1 cellular context compared by ENCODE assay signal in the genomic region with DNA sequence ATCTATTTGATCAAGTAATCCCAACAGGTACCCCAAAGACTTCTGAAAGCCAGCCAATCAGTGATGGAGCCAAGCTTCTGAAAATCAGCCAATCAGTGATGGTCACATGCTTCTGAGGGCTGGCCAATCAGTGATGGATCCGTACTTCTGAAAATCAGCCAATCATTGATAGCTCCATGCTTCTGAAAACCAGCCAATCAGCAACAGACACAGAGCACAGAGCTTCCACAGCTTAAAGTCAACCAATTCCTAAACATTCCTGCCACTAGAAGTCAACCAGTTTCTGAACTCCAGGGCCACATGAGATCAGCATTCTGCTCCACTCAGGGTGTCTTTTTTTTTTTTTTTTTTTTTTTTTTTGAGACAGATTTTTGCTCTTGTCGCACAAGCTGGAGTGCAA.
A peak's percentile ranks its signal among the peaks of the same experiment; 100 is the strongest.
TF ChIP-seq lines count a peak whose summit lies in the region.

No MANE protein-coding gene starts in this region.

TF ChIP-seq in K562, 482 proteins besides CTCF, POLR2A, EP300 and RAD21 (continues in another document):
- TF ChIP-seq, protein P1, sequence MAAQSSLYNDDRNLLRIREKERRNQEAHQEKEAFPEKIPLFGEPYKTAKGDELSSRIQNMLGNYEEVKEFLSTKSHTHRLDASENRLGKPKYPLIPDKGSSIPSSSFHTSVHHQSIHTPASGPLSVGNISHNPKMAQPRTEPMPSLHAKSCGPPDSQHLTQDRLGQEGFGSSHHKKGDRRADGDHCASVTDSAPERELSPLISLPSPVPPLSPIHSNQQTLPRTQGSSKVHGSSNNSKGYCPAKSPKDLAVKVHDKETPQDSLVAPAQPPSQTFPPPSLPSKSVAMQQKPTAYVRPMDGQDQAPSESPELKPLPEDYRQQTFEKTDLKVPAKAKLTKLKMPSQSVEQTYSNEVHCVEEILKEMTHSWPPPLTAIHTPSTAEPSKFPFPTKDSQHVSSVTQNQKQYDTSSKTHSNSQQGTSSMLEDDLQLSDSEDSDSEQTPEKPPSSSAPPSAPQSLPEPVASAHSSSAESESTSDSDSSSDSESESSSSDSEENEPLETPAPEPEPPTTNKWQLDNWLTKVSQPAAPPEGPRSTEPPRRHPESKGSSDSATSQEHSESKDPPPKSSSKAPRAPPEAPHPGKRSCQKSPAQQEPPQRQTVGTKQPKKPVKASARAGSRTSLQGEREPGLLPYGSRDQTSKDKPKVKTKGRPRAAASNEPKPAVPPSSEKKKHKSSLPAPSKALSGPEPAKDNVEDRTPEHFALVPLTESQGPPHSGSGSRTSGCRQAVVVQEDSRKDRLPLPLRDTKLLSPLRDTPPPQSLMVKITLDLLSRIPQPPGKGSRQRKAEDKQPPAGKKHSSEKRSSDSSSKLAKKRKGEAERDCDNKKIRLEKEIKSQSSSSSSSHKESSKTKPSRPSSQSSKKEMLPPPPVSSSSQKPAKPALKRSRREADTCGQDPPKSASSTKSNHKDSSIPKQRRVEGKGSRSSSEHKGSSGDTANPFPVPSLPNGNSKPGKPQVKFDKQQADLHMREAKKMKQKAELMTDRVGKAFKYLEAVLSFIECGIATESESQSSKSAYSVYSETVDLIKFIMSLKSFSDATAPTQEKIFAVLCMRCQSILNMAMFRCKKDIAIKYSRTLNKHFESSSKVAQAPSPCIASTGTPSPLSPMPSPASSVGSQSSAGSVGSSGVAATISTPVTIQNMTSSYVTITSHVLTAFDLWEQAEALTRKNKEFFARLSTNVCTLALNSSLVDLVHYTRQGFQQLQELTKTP (IDR thresholded peaks at IDR 0.05; ENCODE audit: low read depth in 1 of 2, partially characterized antibody in 2 of 2): no peak
- TF ChIP-seq ZFX (CRISPR knock-in tag; IDR thresholded peaks at IDR 0.05): no peak
- TF ChIP-seq, protein P2, sequence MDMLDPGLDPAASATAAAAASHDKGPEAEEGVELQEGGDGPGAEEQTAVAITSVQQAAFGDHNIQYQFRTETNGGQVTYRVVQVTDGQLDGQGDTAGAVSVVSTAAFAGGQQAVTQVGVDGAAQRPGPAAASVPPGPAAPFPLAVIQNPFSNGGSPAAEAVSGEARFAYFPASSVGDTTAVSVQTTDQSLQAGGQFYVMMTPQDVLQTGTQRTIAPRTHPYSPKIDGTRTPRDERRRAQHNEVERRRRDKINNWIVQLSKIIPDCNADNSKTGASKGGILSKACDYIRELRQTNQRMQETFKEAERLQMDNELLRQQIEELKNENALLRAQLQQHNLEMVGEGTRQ (CRISPR knock-in tag; IDR thresholded peaks at IDR 0.05): peak; percentile 47
- peak in 1 of 2 experiments; percentile 96; a peak in 2 of 4 replicates for TF ChIP-seq TEAD1 (CRISPR knock-in tag; IDR thresholded peaks at IDR 0.05)
- TF ChIP-seq RBM25 (IDR thresholded peaks at IDR 0.05; ENCODE audit: low read depth, low read length, severe bottlenecking): peak; percentile 36
- TF ChIP-seq SLC30A9 (CRISPR knock-in tag; IDR thresholded peaks at IDR 0.05): no peak
- TF ChIP-seq, protein P3, sequence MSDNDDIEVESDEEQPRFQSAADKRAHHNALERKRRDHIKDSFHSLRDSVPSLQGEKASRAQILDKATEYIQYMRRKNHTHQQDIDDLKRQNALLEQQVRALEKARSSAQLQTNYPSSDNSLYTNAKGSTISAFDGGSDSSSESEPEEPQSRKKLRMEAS (CRISPR knock-in tag; IDR thresholded peaks at IDR 0.05): no peak
- TF ChIP-seq HCFC1 (IDR thresholded peaks at IDR 0.05; ENCODE audit: low read depth, low read length): no peak
- no peak for TF ChIP-seq TGIF2 (CRISPR knock-in tag; IDR thresholded peaks at IDR 0.05)
- TF ChIP-seq ESRRB (CRISPR knock-in tag; IDR thresholded peaks at IDR 0.05; ENCODE audit: borderline replicate concordance): no peak
- peak; percentile 75 for TF ChIP-seq ZNF384 (IDR thresholded peaks at IDR 0.05; ENCODE audit: low read depth, low read length)
- TF ChIP-seq, protein P4, sequence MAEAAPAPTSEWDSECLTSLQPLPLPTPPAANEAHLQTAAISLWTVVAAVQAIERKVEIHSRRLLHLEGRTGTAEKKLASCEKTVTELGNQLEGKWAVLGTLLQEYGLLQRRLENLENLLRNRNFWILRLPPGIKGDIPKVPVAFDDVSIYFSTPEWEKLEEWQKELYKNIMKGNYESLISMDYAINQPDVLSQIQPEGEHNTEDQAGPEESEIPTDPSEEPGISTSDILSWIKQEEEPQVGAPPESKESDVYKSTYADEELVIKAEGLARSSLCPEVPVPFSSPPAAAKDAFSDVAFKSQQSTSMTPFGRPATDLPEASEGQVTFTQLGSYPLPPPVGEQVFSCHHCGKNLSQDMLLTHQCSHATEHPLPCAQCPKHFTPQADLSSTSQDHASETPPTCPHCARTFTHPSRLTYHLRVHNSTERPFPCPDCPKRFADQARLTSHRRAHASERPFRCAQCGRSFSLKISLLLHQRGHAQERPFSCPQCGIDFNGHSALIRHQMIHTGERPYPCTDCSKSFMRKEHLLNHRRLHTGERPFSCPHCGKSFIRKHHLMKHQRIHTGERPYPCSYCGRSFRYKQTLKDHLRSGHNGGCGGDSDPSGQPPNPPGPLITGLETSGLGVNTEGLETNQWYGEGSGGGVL (CRISPR knock-in tag; IDR thresholded peaks at IDR 0.05): no peak
- TF ChIP-seq, protein P5, sequence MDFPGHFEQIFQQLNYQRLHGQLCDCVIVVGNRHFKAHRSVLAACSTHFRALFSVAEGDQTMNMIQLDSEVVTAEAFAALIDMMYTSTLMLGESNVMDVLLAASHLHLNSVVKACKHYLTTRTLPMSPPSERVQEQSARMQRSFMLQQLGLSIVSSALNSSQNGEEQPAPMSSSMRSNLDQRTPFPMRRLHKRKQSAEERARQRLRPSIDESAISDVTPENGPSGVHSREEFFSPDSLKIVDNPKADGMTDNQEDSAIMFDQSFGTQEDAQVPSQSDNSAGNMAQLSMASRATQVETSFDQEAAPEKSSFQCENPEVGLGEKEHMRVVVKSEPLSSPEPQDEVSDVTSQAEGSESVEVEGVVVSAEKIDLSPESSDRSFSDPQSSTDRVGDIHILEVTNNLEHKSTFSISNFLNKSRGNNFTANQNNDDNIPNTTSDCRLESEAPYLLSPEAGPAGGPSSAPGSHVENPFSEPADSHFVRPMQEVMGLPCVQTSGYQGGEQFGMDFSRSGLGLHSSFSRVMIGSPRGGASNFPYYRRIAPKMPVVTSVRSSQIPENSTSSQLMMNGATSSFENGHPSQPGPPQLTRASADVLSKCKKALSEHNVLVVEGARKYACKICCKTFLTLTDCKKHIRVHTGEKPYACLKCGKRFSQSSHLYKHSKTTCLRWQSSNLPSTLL (IDR thresholded peaks at IDR 0.05): peak; percentile 82
- TF ChIP-seq NFYB (IDR thresholded peaks at IDR 0.05; ENCODE audit: extremely low read depth, insufficient read length): peak; percentile 63
- peak; percentile 70 for TF ChIP-seq TEAD4 (IDR thresholded peaks at IDR 0.05; ENCODE audit: low read length)
- no peak for TF ChIP-seq TEAD4 (CRISPR knock-in tag; IDR thresholded peaks at IDR 0.05; ENCODE audit: borderline replicate concordance)
- TF ChIP-seq, protein P6, sequence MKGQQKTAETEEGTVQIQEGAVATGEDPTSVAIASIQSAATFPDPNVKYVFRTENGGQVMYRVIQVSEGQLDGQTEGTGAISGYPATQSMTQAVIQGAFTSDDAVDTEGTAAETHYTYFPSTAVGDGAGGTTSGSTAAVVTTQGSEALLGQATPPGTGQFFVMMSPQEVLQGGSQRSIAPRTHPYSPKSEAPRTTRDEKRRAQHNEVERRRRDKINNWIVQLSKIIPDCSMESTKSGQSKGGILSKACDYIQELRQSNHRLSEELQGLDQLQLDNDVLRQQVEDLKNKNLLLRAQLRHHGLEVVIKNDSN (CRISPR knock-in tag; IDR thresholded peaks at IDR 0.05): peak; percentile 68
- peak; percentile 77; the same call in 1 of the 2 replicates for TF ChIP-seq TEAD2 (tag; IDR thresholded peaks at IDR 0.05)
- no peak for TF ChIP-seq TAF1 (IDR thresholded peaks at IDR 0.05; ENCODE audit: control insufficient read depth, extremely low read depth, insufficient read depth, low read length, severe bottlenecking)
- TF ChIP-seq RAD51 (IDR thresholded peaks at IDR 0.05; ENCODE audit: borderline replicate concordance, low read depth): peak; percentile 64; the same call in 1 of the 2 replicates
- TF ChIP-seq, protein P7, sequence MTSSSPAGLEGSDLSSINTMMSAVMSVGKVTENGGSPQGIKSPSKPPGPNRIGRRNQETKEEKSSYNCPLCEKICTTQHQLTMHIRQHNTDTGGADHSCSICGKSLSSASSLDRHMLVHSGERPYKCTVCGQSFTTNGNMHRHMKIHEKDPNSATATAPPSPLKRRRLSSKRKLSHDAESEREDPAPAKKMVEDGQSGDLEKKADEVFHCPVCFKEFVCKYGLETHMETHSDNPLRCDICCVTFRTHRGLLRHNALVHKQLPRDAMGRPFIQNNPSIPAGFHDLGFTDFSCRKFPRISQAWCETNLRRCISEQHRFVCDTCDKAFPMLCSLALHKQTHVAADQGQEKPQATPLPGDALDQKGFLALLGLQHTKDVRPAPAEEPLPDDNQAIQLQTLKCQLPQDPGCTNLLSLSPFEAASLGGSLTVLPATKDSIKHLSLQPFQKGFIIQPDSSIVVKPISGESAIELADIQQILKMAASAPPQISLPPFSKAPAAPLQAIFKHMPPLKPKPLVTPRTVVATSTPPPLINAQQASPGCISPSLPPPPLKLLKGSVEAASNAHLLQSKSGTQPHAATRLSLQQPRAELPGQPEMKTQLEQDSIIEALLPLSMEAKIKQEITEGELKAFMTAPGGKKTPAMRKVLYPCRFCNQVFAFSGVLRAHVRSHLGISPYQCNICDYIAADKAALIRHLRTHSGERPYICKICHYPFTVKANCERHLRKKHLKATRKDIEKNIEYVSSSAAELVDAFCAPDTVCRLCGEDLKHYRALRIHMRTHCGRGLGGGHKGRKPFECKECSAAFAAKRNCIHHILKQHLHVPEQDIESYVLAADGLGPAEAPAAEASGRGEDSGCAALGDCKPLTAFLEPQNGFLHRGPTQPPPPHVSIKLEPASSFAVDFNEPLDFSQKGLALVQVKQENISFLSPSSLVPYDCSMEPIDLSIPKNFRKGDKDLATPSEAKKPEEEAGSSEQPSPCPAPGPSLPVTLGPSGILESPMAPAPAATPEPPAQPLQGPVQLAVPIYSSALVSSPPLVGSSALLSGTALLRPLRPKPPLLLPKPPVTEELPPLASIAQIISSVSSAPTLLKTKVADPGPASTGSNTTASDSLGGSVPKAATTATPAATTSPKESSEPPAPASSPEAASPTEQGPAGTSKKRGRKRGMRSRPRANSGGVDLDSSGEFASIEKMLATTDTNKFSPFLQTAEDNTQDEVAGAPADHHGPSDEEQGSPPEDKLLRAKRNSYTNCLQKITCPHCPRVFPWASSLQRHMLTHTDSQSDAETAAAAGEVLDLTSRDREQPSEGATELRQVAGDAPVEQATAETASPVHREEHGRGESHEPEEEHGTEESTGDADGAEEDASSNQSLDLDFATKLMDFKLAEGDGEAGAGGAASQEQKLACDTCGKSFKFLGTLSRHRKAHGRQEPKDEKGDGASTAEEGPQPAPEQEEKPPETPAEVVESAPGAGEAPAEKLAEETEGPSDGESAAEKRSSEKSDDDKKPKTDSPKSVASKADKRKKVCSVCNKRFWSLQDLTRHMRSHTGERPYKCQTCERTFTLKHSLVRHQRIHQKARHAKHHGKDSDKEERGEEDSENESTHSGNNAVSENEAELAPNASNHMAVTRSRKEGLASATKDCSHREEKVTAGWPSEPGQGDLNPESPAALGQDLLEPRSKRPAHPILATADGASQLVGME (CRISPR knock-in tag; IDR thresholded peaks at IDR 0.05): no peak
- TF ChIP-seq, protein P8, sequence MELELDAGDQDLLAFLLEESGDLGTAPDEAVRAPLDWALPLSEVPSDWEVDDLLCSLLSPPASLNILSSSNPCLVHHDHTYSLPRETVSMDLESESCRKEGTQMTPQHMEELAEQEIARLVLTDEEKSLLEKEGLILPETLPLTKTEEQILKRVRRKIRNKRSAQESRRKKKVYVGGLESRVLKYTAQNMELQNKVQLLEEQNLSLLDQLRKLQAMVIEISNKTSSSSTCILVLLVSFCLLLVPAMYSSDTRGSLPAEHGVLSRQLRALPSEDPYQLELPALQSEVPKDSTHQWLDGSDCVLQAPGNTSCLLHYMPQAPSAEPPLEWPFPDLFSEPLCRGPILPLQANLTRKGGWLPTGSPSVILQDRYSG (tag; conservative IDR thresholded peaks at IDR 0.05; ENCODE audit: low read depth): no peak
- TF ChIP-seq ZNF324 (CRISPR knock-in tag; IDR thresholded peaks at IDR 0.05): no peak
- TF ChIP-seq CHD2 (IDR thresholded peaks at IDR 0.05; ENCODE audit: low read depth, low read length): no peak
- TF ChIP-seq ARNT (IDR thresholded peaks at IDR 0.05): no peak
